In the genomic region with DNA sequence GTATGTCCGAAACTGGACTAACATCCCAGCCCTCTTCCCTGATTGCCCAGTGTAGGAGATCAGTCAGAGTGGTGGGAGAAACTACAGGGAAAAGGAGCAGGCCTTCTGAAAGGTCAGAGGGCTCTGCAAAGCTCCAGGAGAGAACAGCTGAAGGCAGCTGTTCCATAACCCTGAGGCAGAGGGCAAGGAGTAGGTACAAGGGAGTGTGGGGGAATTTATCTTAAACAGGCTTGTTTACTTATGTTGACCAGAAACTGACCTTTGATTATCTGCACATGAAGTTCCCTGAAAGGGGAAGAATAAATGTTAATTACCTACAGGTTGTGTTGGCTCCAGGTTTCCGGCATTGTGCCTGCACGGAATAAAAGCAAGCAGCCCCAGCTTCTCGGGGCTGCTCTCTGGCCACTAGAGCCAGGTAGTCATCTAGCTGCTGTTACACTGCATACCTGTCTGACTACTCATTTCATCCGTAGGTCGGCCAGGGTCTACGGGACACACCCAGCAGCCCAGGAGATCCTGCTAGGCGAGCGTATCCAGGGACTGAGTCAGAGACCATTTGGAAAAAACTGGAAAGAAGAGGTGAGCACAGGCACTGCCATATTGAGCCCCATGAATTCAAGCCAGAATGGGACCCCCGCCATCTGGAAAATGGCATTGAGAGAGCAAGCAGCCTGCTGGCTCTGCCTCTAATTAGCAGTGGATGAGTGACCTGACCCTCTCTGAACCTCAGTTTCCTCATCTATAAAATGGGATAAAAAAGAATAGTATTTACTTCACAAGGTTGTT, we compare ENCODE assay signal across 1 cellular context.
TF ChIP-seq lines count a peak whose summit lies in the region.

No MANE protein-coding gene starts in this region.

TF ChIP-seq in K562, 482 proteins besides CTCF, POLR2A, EP300 and RAD21 (continued from another document):
- TF ChIP-seq ZBTB17 (CRISPR knock-in tag; IDR thresholded peaks at IDR 0.05) (no peak), NR2C2 (CRISPR knock-in tag; IDR thresholded peaks at IDR 0.05) (0 out of 2 replicates have a peak, but pooled peaks have one; percentile 19), NR2C2 (tag; IDR thresholded peaks at IDR 0.05) (peak; percentile 50; the same call in 1 of the 2 replicates), MCM5 (IDR thresholded peaks at IDR 0.05; ENCODE audit: low read depth) (no peak), ZNF121 (CRISPR knock-in tag; conservative IDR thresholded peaks at IDR 0.05) (no peak), TAF9B (IDR thresholded peaks at IDR 0.05; ENCODE audit: partially characterized antibody) (no peak), HLTF (IDR thresholded peaks at IDR 0.05) (no peak), ARHGAP35 (IDR thresholded peaks at IDR 0.05; ENCODE audit: partially characterized antibody) (no peak), RBM25 (IDR thresholded peaks at IDR 0.05; ENCODE audit: low read depth, low read length, severe bottlenecking) (peak; percentile 58), SMAD4 (CRISPR knock-in tag; conservative IDR thresholded peaks at IDR 0.05) (no peak), DPF2 (IDR thresholded peaks at IDR 0.05) (peak; percentile 30; the same call in 1 of the 2 replicates), TEAD4 (IDR thresholded peaks at IDR 0.05; ENCODE audit: low read length) (peak; percentile 58), TEAD4 (CRISPR knock-in tag; IDR thresholded peaks at IDR 0.05; ENCODE audit: borderline replicate concordance) (no peak)
- TF ChIP-seq, protein P1, sequence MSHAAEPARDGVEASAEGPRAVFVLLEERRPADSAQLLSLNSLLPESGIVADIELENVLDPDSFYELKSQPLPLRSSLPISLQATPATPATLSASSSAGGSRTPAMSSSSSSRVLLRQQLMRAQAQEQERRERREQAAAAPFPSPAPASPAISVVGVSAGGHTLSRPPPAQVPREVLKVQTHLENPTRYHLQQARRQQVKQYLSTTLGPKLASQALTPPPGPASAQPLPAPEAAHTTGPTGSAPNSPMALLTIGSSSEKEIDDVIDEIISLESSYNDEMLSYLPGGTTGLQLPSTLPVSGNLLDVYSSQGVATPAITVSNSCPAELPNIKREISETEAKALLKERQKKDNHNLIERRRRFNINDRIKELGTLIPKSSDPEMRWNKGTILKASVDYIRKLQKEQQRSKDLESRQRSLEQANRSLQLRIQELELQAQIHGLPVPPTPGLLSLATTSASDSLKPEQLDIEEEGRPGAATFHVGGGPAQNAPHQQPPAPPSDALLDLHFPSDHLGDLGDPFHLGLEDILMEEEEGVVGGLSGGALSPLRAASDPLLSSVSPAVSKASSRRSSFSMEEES (CRISPR knock-in tag; IDR thresholded peaks at IDR 0.05), result no peak
- TF ChIP-seq, protein P2, sequence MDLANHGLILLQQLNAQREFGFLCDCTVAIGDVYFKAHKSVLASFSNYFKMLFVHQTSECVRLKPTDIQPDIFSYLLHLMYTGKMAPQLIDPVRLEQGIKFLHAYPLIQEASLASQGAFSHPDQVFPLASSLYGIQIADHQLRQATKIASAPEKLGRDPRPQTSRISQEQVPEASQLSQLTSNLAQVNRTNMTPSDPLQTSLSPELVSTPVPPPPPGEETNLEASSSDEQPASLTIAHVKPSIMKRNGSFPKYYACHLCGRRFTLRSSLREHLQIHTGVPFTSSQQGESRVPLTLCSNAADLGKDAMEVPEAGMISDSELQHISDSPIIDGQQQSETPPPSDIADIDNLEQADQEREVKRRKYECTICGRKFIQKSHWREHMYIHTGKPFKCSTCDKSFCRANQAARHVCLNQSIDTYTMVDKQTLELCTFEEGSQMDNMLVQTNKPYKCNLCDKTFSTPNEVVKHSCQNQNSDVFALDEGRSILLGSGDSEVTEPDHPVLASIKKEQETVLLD (IDR thresholded peaks at IDR 0.05), result 0 out of 2 replicates have a peak, but pooled peaks have one; percentile 30
- TF ChIP-seq, protein P3, sequence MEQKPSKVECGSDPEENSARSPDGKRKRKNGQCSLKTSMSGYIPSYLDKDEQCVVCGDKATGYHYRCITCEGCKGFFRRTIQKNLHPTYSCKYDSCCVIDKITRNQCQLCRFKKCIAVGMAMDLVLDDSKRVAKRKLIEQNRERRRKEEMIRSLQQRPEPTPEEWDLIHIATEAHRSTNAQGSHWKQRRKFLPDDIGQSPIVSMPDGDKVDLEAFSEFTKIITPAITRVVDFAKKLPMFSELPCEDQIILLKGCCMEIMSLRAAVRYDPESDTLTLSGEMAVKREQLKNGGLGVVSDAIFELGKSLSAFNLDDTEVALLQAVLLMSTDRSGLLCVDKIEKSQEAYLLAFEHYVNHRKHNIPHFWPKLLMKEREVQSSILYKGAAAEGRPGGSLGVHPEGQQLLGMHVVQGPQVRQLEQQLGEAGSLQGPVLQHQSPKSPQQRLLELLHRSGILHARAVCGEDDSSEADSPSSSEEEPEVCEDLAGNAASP (IDR thresholded peaks at IDR 0.05), result no peak
